Comparison of ENCODE assay signal across 25 cellular contexts in genomic region chr3:98780343-98780742, GRCh38. TPM values are rescaled to one million over a fixed set of nuclear protein-coding genes. Genes with fewer than 3 reads are reported as not detected.
DNase-seq lines count a peak whose midpoint lies in the region; ATAC-seq and TF ChIP-seq lines count a peak whose summit lies in the region.
"Had no signal": no experiment of that assay in that cellular context is flagged by ENCODE, and none has a peak within 500 bp of the region (broad histone marks: within the 10 kb centered on the region; RNA-seq: fewer than 3 reads in every experiment).

No MANE protein-coding gene starts in this region.

- 85% methylated on average over 2 of the region's 2 CpGs for WGBS in SK-N-SH (ENCODE audit: low lambda C conversion rate)

- no peak for ATAC-seq in SK-N-SH treated with all-trans-retinoic acid at 6 μM for 48 hours
- peak; percentile 40 for ATAC-seq in thoracic aorta (ENCODE audit: insufficient number of reproducible peaks, low FRiP score, low read depth)
- no peak for ATAC-seq in HG03342 (IDR thresholded peaks at IDR 0.05; ENCODE audit: unreplicated experiment)
- ATAC-seq: activated CD8-positive, alpha-beta T cell treated with anti-CD3 and anti-CD28 coated beads for 36 hours; natural killer cell treated with Interleukin-12 subunit alpha and Interleukin-12 subunit beta and Interleukin-15 and Interleukin-18, amount 100 ng/mL, for 72 hours; Panc1; stimulated activated naive CD8-positive, alpha-beta T cell treated with anti-CD3 and anti-CD28 coated beads, Interleukin-15, Interleukin-2, amounts not matched to agents 100 U/mL and 50 U/mL, for 24 hours had no signal

- peaks cover 53% of the 10 kb centered on the region for H3F3A ChIP-seq in SK-N-SH (replicated peaks; ENCODE audit: insufficient read depth)

- H3K79me2 ChIP-seq in SK-N-SH (ENCODE audit: insufficient read depth) = no peaks in the 10 kb centered on the region

- H3K4me2 ChIP-seq in SK-N-SH = peak overlapping the region; percentile 18; the same call in 1 of the 2 replicates

- no peaks in the 10 kb centered on the region for H4K20me1 ChIP-seq in SK-N-SH (ENCODE audit: insufficient read depth)

- H3K9me3 Mint-ChIP-seq in chondrocyte (ENCODE audit: low read depth) = no peaks in the 10 kb centered on the region
- H3K9me3 Mint-ChIP-seq: activated B cell treated with CpG ODN at 0.5 μM for 24 hours; activated CD8-positive, alpha-beta T cell treated with anti-CD3 and anti-CD28 coated beads for 36 hours; T-helper 2 cell treated with Interferon-gamma antibody and Interleukin-4, amounts not matched to agents 5 μg/mL and 100 μg/mL, for 36 hours had no signal

- H3K4me1 Mint-ChIP-seq in chondrocyte (ENCODE audit: low read depth) = peaks cover 53% of the 10 kb centered on the region
- H3K4me1 Mint-ChIP-seq: activated B cell treated with CpG ODN at 0.5 μM for 24 hours, B cell had no signal

- POLR2A ChIA-PET in SK-N-SH (lab: Yijun Ruan, JAX) = interaction anchor here (0.7 kb wide), 1 partner anchor 17 kb away, joined by 6 read pairs; the partner anchor contains the start of gene ST3GAL6

- TF ChIP-seq CTCF in SK-N-SH (IDR thresholded peaks at IDR 0.05) = no peak
- no peak for TF ChIP-seq CTCF in chondrocyte (IDR thresholded peaks at IDR 0.05)
- TF ChIP-seq CTCF in thoracic aorta (IDR thresholded peaks at IDR 0.05) = no peak

- no peak for TF ChIP-seq RAD21 in SK-N-SH (IDR thresholded peaks at IDR 0.05; ENCODE audit: low read length)

- H3K9ac ChIP-seq in SK-N-SH = peak overlapping the region; percentile 51; the same call in 1 of the 2 replicates

- no peaks in the 10 kb centered on the region for H3K27me3 Mint-ChIP-seq in chondrocyte (ENCODE audit: low read depth)
- H3K27me3 Mint-ChIP-seq: activated B cell treated with CpG ODN at 0.5 μM for 24 hours had no signal

- H3K9me2 ChIP-seq in SK-N-SH = no peaks in the 10 kb centered on the region

- no peak for DNase-seq in SK-N-SH
- no peak for DNase-seq in chondrocyte (ENCODE audit: low spot score)
- DNase-seq in iris pigment epithelial cell (ENCODE audit: low read depth) = peak; percentile 85
- no peak for DNase-seq in thoracic aorta (ENCODE audit: low spot score)
- no peak for DNase-seq in SIG-M5 treated with dmso at 0.1 percent for 504 hours (lab: John Stamatoyannopoulos, UW; ENCODE audit: unreplicated experiment)
- DNase-seq in activated CD4-positive, CD25-positive, alpha-beta regulatory T cell (lab: John Stamatoyannopoulos, UW) = no peak
- DNase-seq: activated B cell treated with CpG ODN at 0.5 μM for 24 hours; activated CD8-positive, alpha-beta T cell treated with anti-CD3 and anti-CD28 coated beads for 36 hours; activated naive CD4-positive, alpha-beta T cell treated with Interleukin-2 at 50 U/mL for 16 hours; COR-L47; cortex of kidney; NCI-H1048; NCI-H2029; NCI-H446; posterior cingulate gyrus; stimulated activated CD4-positive, alpha-beta T cell treated with anti-CD3 and anti-CD28 coated beads, Interleukin-1b, Interleukin-23, amount 100 ng/mL, for 48 hours; stimulated activated naive CD8-positive, alpha-beta T cell treated with anti-CD3 and anti-CD28 coated beads, Interleukin-15, Interleukin-2, amounts not matched to agents 100 U/mL and 50 U/mL, for 24 hours had no signal

- TF ChIP-seq EP300 in SK-N-SH (IDR thresholded peaks at IDR 0.05; ENCODE audit: borderline replicate concordance in 1 of 2, low read depth in 1 of 2, low read length in 1 of 2) = no peak

- peak overlapping the region; percentile 34 to 84 for H3K27ac ChIP-seq in SK-N-SH (ENCODE audit: low read depth in 2 of 2, low read length in 1 of 2)
- H3K27ac ChIP-seq in thoracic aorta = peak overlapping the region; percentile 70 to 86
- H3K27ac ChIP-seq: 22Rv1, SK-N-MC had no signal

- CTCF ChIA-PET in SK-N-SH (lab: Yijun Ruan, JAX) = interaction anchor here (1.1 to 3.0 kb wide), 4 partner anchors 33 to 213 kb away, joined by 3 to 11 read pairs (median 8); no protein-coding TSS in a partner anchor

- H3K27me3 ChIP-seq in SK-N-SH (ENCODE audit: insufficient read depth) = no peaks in the 10 kb centered on the region
- H3K27me3 ChIP-seq in thoracic aorta (replicated peaks; ENCODE audit: insufficient read depth) = no peaks in the 10 kb centered on the region

- H3K36me3 Mint-ChIP-seq in chondrocyte (ENCODE audit: low read depth) = peaks cover 2% of the 10 kb centered on the region
- H3K36me3 Mint-ChIP-seq: natural killer cell treated with Interleukin-12 subunit alpha and Interleukin-12 subunit beta and Interleukin-15 and Interleukin-18, amount 100 ng/mL, for 72 hours had no signal

- H3K4me1 ChIP-seq in SK-N-SH (ENCODE audit: control insufficient read depth in 1 of 2, insufficient read depth in 2 of 2, low read depth in 1 of 2, low read length in 1 of 2) (peaks cover 0 to 48% of the 10 kb centered on the region in 2 experiments), thoracic aorta (ENCODE audit: control insufficient read depth in 1 of 2, low read depth in 2 of 2) (peaks cover 52 to 95% of the 10 kb centered on the region in 2 donors)

- peaks cover 8 to 50% of the 10 kb centered on the region in 2 experiments for H3K36me3 ChIP-seq in SK-N-SH (replicated peaks in 1 of 2; ENCODE audit: control insufficient read depth in 1 of 2, insufficient read depth in 2 of 2, low read length in 1 of 2)
- no peaks in the 10 kb centered on the region for H3K36me3 ChIP-seq in thoracic aorta

- no peak overlapping the region for H2AFZ ChIP-seq in SK-N-SH (ENCODE audit: low read depth)

- H3K9me3 ChIP-seq in SK-N-SH (no peaks in the 10 kb centered on the region), thoracic aorta (no peaks in the 10 kb centered on the region)

- H3K4me3 ChIP-seq in SK-N-SH (ENCODE audit: low read depth in 2 of 2, low read length in 1 of 2) (no peak overlapping the region), thoracic aorta (no peak overlapping the region)
- H3K4me3 ChIP-seq: SK-N-MC had no signal

- peak overlapping the region; percentile 73 for H3K27ac Mint-ChIP-seq in chondrocyte (ENCODE audit: unreplicated experiment)
- H3K27ac Mint-ChIP-seq: activated B cell treated with CpG ODN at 0.5 μM for 24 hours; activated CD8-positive, alpha-beta T cell treated with anti-CD3 and anti-CD28 coated beads for 36 hours; B cell; natural killer cell treated with Interleukin-12 subunit alpha and Interleukin-12 subunit beta and Interleukin-15 and Interleukin-18, amount 100 ng/mL, for 72 hours; T-helper 2 cell treated with Interferon-gamma antibody and Interleukin-4, amounts not matched to agents 5 μg/mL and 100 μg/mL, for 36 hours had no signal

- H3K4me3 Mint-ChIP-seq in chondrocyte (ENCODE audit: unreplicated experiment) = no peak overlapping the region
- H3K4me3 Mint-ChIP-seq: activated B cell treated with CpG ODN at 0.5 μM for 24 hours; activated CD8-positive, alpha-beta T cell treated with anti-CD3 and anti-CD28 coated beads for 36 hours; B cell; natural killer cell treated with Interleukin-12 subunit alpha and Interleukin-12 subunit beta and Interleukin-15 and Interleukin-18, amount 100 ng/mL, for 72 hours; T-helper 2 cell treated with Interferon-gamma antibody and Interleukin-4, amounts not matched to agents 5 μg/mL and 100 μg/mL, for 36 hours had no signal

TF ChIP-seq in SK-N-SH, 30 proteins besides CTCF, POLR2A, EP300 and RAD21 (continues in another document):
- TF ChIP-seq SIN3A (IDR thresholded peaks at IDR 0.05; ENCODE audit: borderline replicate concordance, low read depth, low read length) = no peak
- no peak for TF ChIP-seq MEF2A (IDR thresholded peaks at IDR 0.05; ENCODE audit: borderline replicate concordance, low read depth)
- no peak for TF ChIP-seq NRF1 (IDR thresholded peaks at IDR 0.05; ENCODE audit: low read depth, low read length)
- TF ChIP-seq RFX5 (IDR thresholded peaks at IDR 0.05; ENCODE audit: low read length) = no peak
- TF ChIP-seq FOXJ3 (CRISPR knock-in tag; IDR thresholded peaks at IDR 0.05) = no peak
- TF ChIP-seq CHD2 (IDR thresholded peaks at IDR 0.05; ENCODE audit: low read length, partially characterized antibody) = no peak
- no peak for TF ChIP-seq FOXM1 (IDR thresholded peaks at IDR 0.05; ENCODE audit: low read depth)
- no peak for TF ChIP-seq MAX (IDR thresholded peaks at IDR 0.05; ENCODE audit: low read depth)
- no peak for TF ChIP-seq TAF1 (IDR thresholded peaks at IDR 0.05; ENCODE audit: borderline replicate concordance, low read depth, low read length)
- no peak for TF ChIP-seq EZH2phosphoT487 (IDR thresholded peaks at IDR 0.05; ENCODE audit: borderline replicate concordance, low read depth)
- TF ChIP-seq GABPA (IDR thresholded peaks at IDR 0.05; ENCODE audit: low read depth) = no peak
- no peak for TF ChIP-seq SMC3 (IDR thresholded peaks at IDR 0.05; ENCODE audit: low read depth, low read length)

TF ChIP-seq in SK-N-SH treated with all-trans-retinoic acid at 6 μM for 48 hours, 23 proteins besides CTCF, POLR2A, EP300 and RAD21 (continues in another document):
- TF ChIP-seq TSHZ2 (CRISPR knock-in tag; IDR thresholded peaks at IDR 0.05) = no peak
- no peak for TF ChIP-seq ESRRG (CRISPR knock-in tag; IDR thresholded peaks at IDR 0.05)
- no peak for TF ChIP-seq CSDC2 (CRISPR knock-in tag; IDR thresholded peaks at IDR 0.05)
- TF ChIP-seq RARB (CRISPR knock-in tag; IDR thresholded peaks at IDR 0.05) = no peak

RNA-seq across cellular contexts. Expression of gene ST3GAL6, which starts 17.2 kb away (rescaled TPM):
- polyA plus RNA-seq in SK-N-SH (2012; rRNA removed) = 16.3 and 17.9 TPM in 2 replicates
- 19.4 and 22.4 TPM in 2 replicates for polyA plus RNA-seq in SK-N-SH (2012; cell fraction: cytosol; rRNA removed)
- 15.9 and 33.7 TPM in 2 replicates for polyA plus RNA-seq in SK-N-SH (2012; cell fraction: nucleus; rRNA removed)
- 0.32 TPM in 1 of 3 replicates, not detected in the others for total RNA-seq in chondrocyte
- 10 to 100 TPM; 12.0 to 16.9 TPM for total RNA-seq in thoracic aorta
- total RNA-seq: activated B cell treated with CpG ODN at 0.5 μM for 24 hours; activated CD8-positive, alpha-beta T cell treated with anti-CD3 and anti-CD28 coated beads for 36 hours; B cell; natural killer cell treated with Interleukin-12 subunit alpha and Interleukin-12 subunit beta and Interleukin-15 and Interleukin-18, amount 100 ng/mL, for 72 hours had no signal
